Comparison of ENCODE assay signal across 8 cellular contexts in genomic region chr10:124152781-124153600, GRCh38. TPM values are rescaled to one million over a fixed set of nuclear protein-coding genes. Genes with fewer than 3 reads are reported as not detected.
DNase-seq lines count a peak whose midpoint lies in the region; ATAC-seq and TF ChIP-seq lines count a peak whose summit lies in the region.

No MANE protein-coding gene starts in this region.

- H3K9me3 Mint-ChIP-seq in activated T-cell treated with anti-CD3 and anti-CD28 coated beads, Interleukin-2, amount 50 U/mL, for 4 hours: no peaks in the 10 kb centered on the region
- peaks cover 0 to 1% (median 0%) of the 10 kb centered on the region in 6 donors for H3K9me3 Mint-ChIP-seq in immature natural killer cell

- H3K36me3 ChIP-seq in gastroesophageal sphincter (no peaks in the 10 kb centered on the region), prostate gland (no peaks in the 10 kb centered on the region)

- H3K4me1 Mint-ChIP-seq in activated T-cell treated with anti-CD3 and anti-CD28 coated beads, Interleukin-2, amount 50 U/mL, for 4 hours (ENCODE audit: low read depth): peaks cover 6% of the 10 kb centered on the region
- no peaks in the 10 kb centered on the region for H3K4me1 Mint-ChIP-seq in immature natural killer cell

- H3K27me3 ChIP-seq in gastroesophageal sphincter (no peaks in the 10 kb centered on the region), prostate gland (replicated peaks; ENCODE audit: insufficient read depth) (no peaks in the 10 kb centered on the region)

- H3K27me3 Mint-ChIP-seq in activated T-cell treated with anti-CD3 and anti-CD28 coated beads, Interleukin-2, amount 50 U/mL, for 4 hours (ENCODE audit: low read depth): peaks cover 10% of the 10 kb centered on the region
- H3K27me3 Mint-ChIP-seq in immature natural killer cell (ENCODE audit: low read depth in 3 of 3): peaks cover 4 to 8% (median 4%) of the 10 kb centered on the region in 3 donors

- no peaks in the 10 kb centered on the region for H3K9me3 ChIP-seq in gastroesophageal sphincter
- no peaks in the 10 kb centered on the region for H3K9me3 ChIP-seq in prostate gland

- peak overlapping the region; percentile 30 to 84 (median 76) for H3K27ac ChIP-seq in gastroesophageal sphincter
- peak overlapping the region in 1 of 2 donors; percentile 12 for H3K27ac ChIP-seq in prostate gland

- TF ChIP-seq POLR2A in gastroesophageal sphincter (IDR thresholded peaks at IDR 0.05) (no peak), prostate gland (IDR thresholded peaks at IDR 0.05) (no peak)

- no peak for TF ChIP-seq EP300 in gastroesophageal sphincter (IDR thresholded peaks at IDR 0.05)

- H3K4me3 Mint-ChIP-seq in activated T-cell treated with anti-CD3 and anti-CD28 coated beads, Interleukin-2, amount 50 U/mL, for 4 hours: no peak overlapping the region
- peak overlapping the region in 2 of 5 donors; percentile 5 to 60 for H3K4me3 Mint-ChIP-seq in immature natural killer cell

- DNase-seq in 8988T (peak; percentile 81), NCI-H460 (ENCODE audit: extremely low read depth, low read depth) (peak; percentile 97), prostate gland (ENCODE audit: low spot score) (peak; percentile 54), immature natural killer cell (no peak)
- DNase-seq in activated T-cell treated with anti-CD3 and anti-CD28 coated beads, Interleukin-2, amount 50 U/mL, for 4 hours: peak; percentile 23

- ATAC-seq in GM18868 (IDR thresholded peaks at IDR 0.05; ENCODE audit: unreplicated experiment): peak; percentile 58
- ATAC-seq in HG03135 (IDR thresholded peaks at IDR 0.05; ENCODE audit: unreplicated experiment): peak; percentile 63
- ATAC-seq in activated T-cell treated with anti-CD3 and anti-CD28 coated beads, Interleukin-2, amount 50 U/mL, for 4 hours: peak; percentile 80 to 81
- ATAC-seq in gastroesophageal sphincter: peak; percentile 56

- peak overlapping the region in 1 of 6 donors; percentile 55 for H3K27ac Mint-ChIP-seq in immature natural killer cell

- no peaks in the 10 kb centered on the region for H3K36me3 Mint-ChIP-seq in activated T-cell treated with anti-CD3 and anti-CD28 coated beads, Interleukin-2, amount 50 U/mL, for 4 hours (ENCODE audit: insufficient read depth)
- no peaks in the 10 kb centered on the region for H3K36me3 Mint-ChIP-seq in immature natural killer cell

- intact Hi-C loops in prostate gland (cut with DNase I): no loop called here

- H3K4me1 ChIP-seq in gastroesophageal sphincter (peaks cover 5 to 62% (median 37%) of the 10 kb centered on the region in 3 donors), prostate gland (replicated peaks) (peaks cover 4% of the 10 kb centered on the region)

- H3K4me3 ChIP-seq in gastroesophageal sphincter: no peak overlapping the region
- no peak overlapping the region for H3K4me3 ChIP-seq in prostate gland

- 34 to 47% methylated on average over 2 to 17 of the region's 25 CpGs for WGBS in gastroesophageal sphincter (ENCODE audit: low coverage in 1 of 2), 2 donors
- WGBS in prostate gland: 35% methylated on average over 24 of the region's 25 CpGs

- TF ChIP-seq CTCF in gastroesophageal sphincter (IDR thresholded peaks at IDR 0.05): no peak
- TF ChIP-seq CTCF in prostate gland (IDR thresholded peaks at IDR 0.05): no peak

RNA-seq across cellular contexts. Expression of gene CHST15, which starts 59.6 kb away (rescaled TPM):
- 53.2 and 60.9 TPM in 2 replicates for total RNA-seq in NCI-H460 (2014; rRNA removed; shearing (Covaris generic))
- 24.8 and 24.9 TPM in 2 replicates for polyA plus RNA-seq in NCI-H460 (2014; cell fraction: nucleus; rRNA removed)
- total RNA-seq in activated T-cell treated with anti-CD3 and anti-CD28 coated beads, Interleukin-2, amount 50 U/mL, for 4 hours: under 1 TPM; 0.08 to 0.29 (median 0.11) TPM
- total RNA-seq in gastroesophageal sphincter (10 to 100 TPM; 63.5 to 87.5 (median 74.3) TPM), prostate gland (10 to 100 TPM; 13.9 to 26.0 TPM)
- polyA plus RNA-seq in immature natural killer cell: under 1 TPM; 0.07 to 0.20 (median 0.08) TPM

Comparison
In these comparisons a context has a peak if more than half of its experiments do, and no peak if none do; other contexts are left out.
1. DNase-seq: peak in 8988T (single experiment), NCI-H460 (single experiment), activated T-cell treated with anti-CD3 and anti-CD28 coated beads, Interleukin-2, amount 50 U/mL, for 4 hours (single experiment) and prostate gland (single experiment); none in immature natural killer cell (0 of 3).
2. RNA of gene CHST15, which starts 59.6 kb away (total RNA-seq): 63.5 to 87.5 TPM in gastroesophageal sphincter, 53.2 to 60.9 TPM in NCI-H460 and 13.9 to 26.0 TPM in prostate gland; 0.08 to 0.29 TPM in activated T-cell treated with anti-CD3 and anti-CD28 coated beads, Interleukin-2, amount 50 U/mL, for 4 hours; every median in the first group is over 10 times any median in the second.
3. Peak in every context shown above with its lines, with median percentiles within 50 percentile points of each other: ATAC-seq.